Comparison of ENCODE assay signal across 31 cellular contexts in the genomic region with DNA sequence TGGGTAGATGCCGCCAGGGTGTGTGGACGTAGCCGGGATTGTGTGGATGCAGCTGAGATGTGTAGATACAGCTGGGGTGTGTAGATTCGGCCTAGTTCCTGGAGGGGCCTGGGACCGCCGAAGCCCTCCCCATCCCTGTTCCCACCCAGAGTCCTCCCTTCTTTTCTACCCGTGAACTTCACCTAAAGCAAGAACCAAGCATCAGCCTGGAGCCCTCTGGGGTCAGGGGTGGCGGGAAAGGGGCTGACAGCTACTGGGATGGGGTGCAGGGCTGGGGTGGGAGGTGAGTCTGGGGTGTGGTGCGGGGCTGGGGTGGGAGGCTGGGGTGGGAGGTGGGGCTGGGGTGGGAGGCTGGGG. TPM values are rescaled to one million over a fixed set of nuclear protein-coding genes. Genes with fewer than 3 reads are reported as not detected.
DNase-seq lines count a peak whose midpoint lies in the region; ATAC-seq, FAIRE-seq and TF ChIP-seq lines count a peak whose summit lies in the region.
"Had no signal": no experiment of that assay in that cellular context is flagged by ENCODE, and none has a peak within 500 bp of the region (broad histone marks: within the 10 kb centered on the region; RNA-seq: fewer than 3 reads in every experiment).

No MANE protein-coding gene starts in this region.

- H3K9me3 ChIP-seq in CD4-positive, CD25-positive, alpha-beta regulatory T cell (ENCODE audit: control insufficient read depth in 2 of 2, low read length in 2 of 2): no peaks in the 10 kb centered on the region
- H3K9me3 ChIP-seq in H1 (ENCODE audit: insufficient read depth in 2 of 2, low read depth in 1 of 2, low read length in 1 of 2) (no peaks in the 10 kb centered on the region), neuronal stem cell (replicated peaks in 1 of 2; ENCODE audit: control insufficient read depth in 2 of 2, insufficient read depth in 1 of 2, low read depth in 1 of 2, low read length in 2 of 2) (no peaks in the 10 kb centered on the region), HAP-1 (no peaks in the 10 kb centered on the region)
- H3K9me3 ChIP-seq: A549, SJCRH30 had no signal

- FAIRE-seq in H1 (lab: Jason Lieb, UNC): no peak
- FAIRE-seq: A549, GM12878, H54 had no signal

- H4K91ac ChIP-seq in H1 (replicated peaks; ENCODE audit: insufficient read length, low read length) (no peak overlapping the region), neuronal stem cell (ENCODE audit: low read depth, low read length, poor library complexity) (no peak overlapping the region)

- peaks cover 9% of the 10 kb centered on the region for H3K27me3 ChIP-seq in CD4-positive, CD25-positive, alpha-beta regulatory T cell (ENCODE audit: control insufficient read depth, insufficient read depth, low read length)
- H3K27me3 ChIP-seq in GM23338 (ENCODE audit: insufficient read depth) (no peaks in the 10 kb centered on the region), H1 (replicated peaks in 1 of 4; ENCODE audit: control insufficient read depth in 3 of 4, extremely low read depth in 1 of 4, insufficient read depth in 3 of 4, low read length in 3 of 4) (peaks cover 0 to 8% (median 3%) of the 10 kb centered on the region in 4 experiments; a peak in 5 of 7 replicates), neuronal stem cell (ENCODE audit: control insufficient read depth in 3 of 3, insufficient read depth in 3 of 3, low read depth in 1 of 3, low read length in 3 of 3) (peaks cover 0 to 16% (median 3%) of the 10 kb centered on the region in 3 experiments), HAP-1 (ENCODE audit: low read depth) (peaks cover 30% of the 10 kb centered on the region)

- no peaks in the 10 kb centered on the region for H3K4me1 ChIP-seq in CD4-positive, CD25-positive, alpha-beta regulatory T cell (ENCODE audit: control insufficient read depth, insufficient read depth, low read length, poor library complexity, severe bottlenecking)
- H3K4me1 ChIP-seq in GM23338 (ENCODE audit: insufficient read depth): no peaks in the 10 kb centered on the region; the same call in 1 of the 2 replicates
- peaks cover 0 to 4% (median 0%) of the 10 kb centered on the region in 4 experiments; a peak in 1 of 7 replicates for H3K4me1 ChIP-seq in H1 (replicated peaks in 1 of 4; ENCODE audit: control insufficient read depth in 3 of 4, insufficient read depth in 4 of 4, low read length in 3 of 4)
- peaks cover 0 to 2% of the 10 kb centered on the region in 2 donors for H3K4me1 ChIP-seq in neuronal stem cell (ENCODE audit: control insufficient read depth in 2 of 2, insufficient read depth in 1 of 2, low read depth in 1 of 2, low read length in 2 of 2)
- no peaks in the 10 kb centered on the region for H3K4me1 ChIP-seq in HAP-1

- H3K4me1 Mint-ChIP-seq in CD4-positive, CD25-positive, alpha-beta regulatory T cell: peaks cover 0 to 6% (median 3%) of the 10 kb centered on the region in 4 donors
- peaks cover 5% of the 10 kb centered on the region for H3K4me1 Mint-ChIP-seq in GM23338

- H3K18ac ChIP-seq in H1 (ENCODE audit: extremely low read depth, low read length) (no peak overlapping the region; the same call in 1 of the 2 replicates), neuronal stem cell (ENCODE audit: low read length) (peak overlapping the region; percentile 44)

- H2BK12ac ChIP-seq in H1 (ENCODE audit: low read depth, low read length): peak overlapping the region; percentile 80; the same call in 1 of the 2 replicates
- no peak overlapping the region for H2BK12ac ChIP-seq in neuronal stem cell (ENCODE audit: low read length)

- H3K56ac ChIP-seq in H1 (replicated peaks; ENCODE audit: insufficient read length, low read depth, low read length): no peak overlapping the region

- H3K4ac ChIP-seq in H1 (replicated peaks; ENCODE audit: insufficient read length, low read depth, low read length) (no peak overlapping the region), neuronal stem cell (ENCODE audit: low read length) (no peak overlapping the region)

- H4K5ac ChIP-seq in H1 (ENCODE audit: insufficient read length, low read depth, low read length): no peak overlapping the region

- CTCF ChIA-PET in H1 (lab: Charles Lee; ENCODE audit: partially characterized antibody): interaction anchor here (1.2 kb wide), 1 partner anchor 64 kb away, joined by 4 read pairs; no protein-coding TSS in a partner anchor

- 0 out of 2 replicates have a peak overlapping the region, but pooled peaks have one; percentile 44 for H2BK5ac ChIP-seq in H1 (ENCODE audit: low read depth, low read length)
- peak overlapping the region; percentile 19 for H2BK5ac ChIP-seq in neuronal stem cell (ENCODE audit: low read length)

- no peaks in the 10 kb centered on the region for H3K36me3 Mint-ChIP-seq in CD4-positive, CD25-positive, alpha-beta regulatory T cell
- no peaks in the 10 kb centered on the region for H3K36me3 Mint-ChIP-seq in GM23338 (ENCODE audit: low read depth)
- H3K36me3 Mint-ChIP-seq: CD4-positive, alpha-beta memory T cell; T-cell had no signal

- H4K20me1 ChIP-seq in GM23338 (replicated peaks; ENCODE audit: insufficient read depth) (no peaks in the 10 kb centered on the region), H1 (replicated peaks in 1 of 2; ENCODE audit: control insufficient read depth in 1 of 2, insufficient read depth in 2 of 2, low read length in 2 of 2) (peaks cover 0 to 14% of the 10 kb centered on the region in 2 experiments)

- H2AK5ac ChIP-seq in H1 (ENCODE audit: low read depth, low read length) (peak overlapping the region; percentile 93), neuronal stem cell (ENCODE audit: low read depth, low read length) (peak overlapping the region; percentile 59)

- H3K27ac Mint-ChIP-seq in CD4-positive, CD25-positive, alpha-beta regulatory T cell: peak overlapping the region in 2 of 3 donors; percentile 61 to 88
- H3K27ac Mint-ChIP-seq in GM23338: no peak overlapping the region
- H3K27ac Mint-ChIP-seq: HFFc6 had no signal

- H3K79me2 ChIP-seq in GM23338 (replicated peaks; ENCODE audit: insufficient read depth): no peaks in the 10 kb centered on the region
- H3K79me2 ChIP-seq in H1 (ENCODE audit: control insufficient read depth in 1 of 2, insufficient read depth in 2 of 2, low read length in 2 of 2): no peaks in the 10 kb centered on the region

- POLR2A ChIA-PET in H1 (lab: Charles Lee; ENCODE audit: partially characterized antibody): no interaction called here

- peaks cover 12% of the 10 kb centered on the region for H3K27me3 Mint-ChIP-seq in CD4-positive, CD25-positive, alpha-beta regulatory T cell
- H3K27me3 Mint-ChIP-seq in GM23338 (ENCODE audit: insufficient read depth, low read depth, poor library complexity): peaks cover 12% of the 10 kb centered on the region

- H2BK120ac ChIP-seq in H1 (replicated peaks; ENCODE audit: low read depth, low read length) (no peak overlapping the region), neuronal stem cell (ENCODE audit: low read depth, low read length) (no peak overlapping the region)

- no peak for TF ChIP-seq CTCF in GM23338 (conservative IDR thresholded peaks at IDR 0.05; ENCODE audit: low read depth in 2 of 2)
- no peak for TF ChIP-seq CTCF in H1 (IDR thresholded peaks at IDR 0.05; ENCODE audit: control extremely low read depth in 1 of 3, insufficient read depth in 1 of 3, low read depth in 1 of 3, low read length in 3 of 3)

- H3K23ac ChIP-seq in H1 (ENCODE audit: insufficient read length) (no peak overlapping the region), neuronal stem cell (ENCODE audit: low read depth, low read length, poor library complexity) (peak overlapping the region; percentile 83)

- 0 out of 2 replicates have a peak overlapping the region, but pooled peaks have one; percentile 86 for H2BK20ac ChIP-seq in H1 (ENCODE audit: low read length)

- no peak overlapping the region for H3K4me3 ChIP-seq in CD4-positive, CD25-positive, alpha-beta regulatory T cell (ENCODE audit: low read depth, low read length)
- H3K4me3 ChIP-seq in GM23338 (no peak overlapping the region), H1 (ENCODE audit: extremely low read depth in 1 of 4, insufficient read depth in 2 of 4, low read depth in 3 of 4, low read length in 4 of 4) (no peak overlapping the region), neuronal stem cell (ENCODE audit: low read length in 2 of 2) (no peak overlapping the region), HAP-1 (no peak overlapping the region)
- H3K4me3 ChIP-seq: A549; BLaER1 treated with 17β-estradiol and CSF1 and Interleukin-3, amounts not matched to agents 10 nM and 100 nM; GM12878; SJCRH30 had no signal

- H3K9me2 ChIP-seq in GM23338 (ENCODE audit: insufficient read depth): no peaks in the 10 kb centered on the region

- H3F3A ChIP-seq in GM23338 (replicated peaks; ENCODE audit: low read depth): peaks cover 4% of the 10 kb centered on the region; the same call in 1 of the 2 replicates

- H3K9ac ChIP-seq in H1 (replicated peaks in 1 of 4; ENCODE audit: extremely low read depth in 1 of 4, low read depth in 3 of 4, low read length in 3 of 4): no peak overlapping the region
- no peak overlapping the region for H3K9ac ChIP-seq in neuronal stem cell (ENCODE audit: low read depth, low read length, poor library complexity)
- H3K9ac ChIP-seq: BLaER1 treated with 17β-estradiol and CSF1 and Interleukin-3, amounts not matched to agents 10 nM and 100 nM had no signal

- H3K4me2 ChIP-seq in GM23338: no peak overlapping the region
- H3K4me2 ChIP-seq in H1 (ENCODE audit: insufficient read depth in 1 of 2, low read depth in 2 of 2, low read length in 2 of 2): no peak overlapping the region
- no peak overlapping the region for H3K4me2 ChIP-seq in neuronal stem cell (ENCODE audit: insufficient read depth, low read length, poor library complexity, severe bottlenecking)

- no peak for TF ChIP-seq EP300 in H1 (IDR thresholded peaks at IDR 0.05; ENCODE audit: borderline replicate concordance in 1 of 2, low read depth in 2 of 2, low read length in 2 of 2)

- no peak for DNase-seq in CD4-positive, CD25-positive, alpha-beta regulatory T cell
- no peak for DNase-seq in GM23338 (ENCODE audit: low spot score)
- DNase-seq in H1 (ENCODE audit: low read depth in 1 of 2, low spot score in 2 of 2): no peak
- no peak for DNase-seq in neuronal stem cell (ENCODE audit: low spot score)
- no peak for DNase-seq in HAP-1 (ENCODE audit: low spot score in 2 of 2)
- DNase-seq in NCI-H2029 (lab: John Stamatoyannopoulos, UW): no peak
- DNase-seq: AML-193, COR-L47, EL, GDM1, HFFc6, Karpas-422, NCI-H1092 treated with DMSO at 0.1 percent for 48 hours, NCI-H1436, NCI-H187 treated with DMSO at 0.1 percent for 48 hours, NCI-H2107, NCI-H446, NCI-H524 treated with DMSO at 0.1 percent for 48 hours, NCI-H774, PC-3, SJCRH30, T-cell had no signal

- no peak for ATAC-seq in CD4-positive, CD25-positive, alpha-beta regulatory T cell (ENCODE audit: low read depth in 2 of 2)
- ATAC-seq in GM23338 (peak; percentile 5; the same call in 1 of the 3 replicates), HG03039 (IDR thresholded peaks at IDR 0.05; ENCODE audit: unreplicated experiment) (no peak)
- ATAC-seq: GM12878, PC-3, Right ventricle myocardium inferior, T-cell had no signal

- H3K14ac ChIP-seq in H1 (ENCODE audit: insufficient read length) (no peak overlapping the region), neuronal stem cell (ENCODE audit: low read length) (no peak overlapping the region)

- in situ Hi-C loops in HAP-1 (cut with MboI; ENCODE audit: low sequenced_read_pairs): no loop called here

- no peak overlapping the region for H3K27ac ChIP-seq in CD4-positive, CD25-positive, alpha-beta regulatory T cell (ENCODE audit: insufficient read depth, low read length, poor library complexity, severe bottlenecking)
- H3K27ac ChIP-seq in GM23338 (ENCODE audit: low read depth): no peak overlapping the region
- H3K27ac ChIP-seq in H1 (ENCODE audit: low read depth, low read length): no peak overlapping the region
- H3K27ac ChIP-seq in neuronal stem cell (replicated peaks; ENCODE audit: low read length): no peak overlapping the region
- H3K27ac ChIP-seq: A549; BLaER1 treated with 17β-estradiol and CSF1 and Interleukin-3, amounts not matched to agents 10 nM and 100 nM; HL-60; SJCRH30 had no signal

- no peaks in the 10 kb centered on the region for H3K36me3 ChIP-seq in CD4-positive, CD25-positive, alpha-beta regulatory T cell (ENCODE audit: control insufficient read depth, insufficient read depth, low read length)
- H3K36me3 ChIP-seq in GM23338 (ENCODE audit: insufficient read depth): no peaks in the 10 kb centered on the region
- no peaks in the 10 kb centered on the region for H3K36me3 ChIP-seq in H1 (ENCODE audit: control insufficient read depth in 2 of 4, insufficient read depth in 4 of 4, low read length in 3 of 4)
- H3K36me3 ChIP-seq in neuronal stem cell (replicated peaks in 1 of 2; ENCODE audit: control insufficient read depth in 2 of 2, insufficient read depth in 2 of 2, low read length in 2 of 2): no peaks in the 10 kb centered on the region
- H3K36me3 ChIP-seq in HAP-1 (replicated peaks): no peaks in the 10 kb centered on the region
- H3K36me3 ChIP-seq: SJCRH30 had no signal

- peaks cover 29% of the 10 kb centered on the region for H3K23me2 ChIP-seq in H1 (ENCODE audit: low read depth, low read length)

- H2AFZ ChIP-seq in GM23338 (no peak overlapping the region), H1 (ENCODE audit: low read length) (no peak overlapping the region), neuronal stem cell (ENCODE audit: low read length) (no peak overlapping the region)

- H3K79me1 ChIP-seq in H1 (ENCODE audit: low read depth, low read length): no peaks in the 10 kb centered on the region
- H3K79me1 ChIP-seq in neuronal stem cell (ENCODE audit: low read depth, low read length): no peaks in the 10 kb centered on the region

- WGBS in H1 (ENCODE audit: extremely low coverage in 1 of 2, insufficient coverage in 1 of 2, insufficient read length in 1 of 2, insufficient replicate concordance in 2 of 2, low coverage in 1 of 2, low lambda C conversion rate in 2 of 2, missing lambda C conversion rate in 1 of 2), 2 experiments: 85% methylated on average over 4 of the region's 9 CpGs; no CpG with 5 or more reads in 1 of the 2 experiments
- WGBS in neuronal stem cell (ENCODE audit: extremely low coverage in 2 of 2, insufficient read length in 2 of 2, insufficient replicate concordance in 1 of 2), 2 donors: no CpG with 5 or more reads among the region's 9 CpGs

- H3K4me3 Mint-ChIP-seq in CD4-positive, CD25-positive, alpha-beta regulatory T cell: no peak overlapping the region
- H3K4me3 Mint-ChIP-seq in GM23338: peak overlapping the region; percentile 30; the same call in 2 of the 3 replicates
- H3K4me3 Mint-ChIP-seq: HFFc6, T-cell had no signal

- no peak for TF ChIP-seq RAD21 in H1 (IDR thresholded peaks at IDR 0.05 in 1 of 2, conservative IDR thresholded peaks at IDR 0.05 in 1 of 2; ENCODE audit: low read depth in 2 of 2, low read length in 2 of 2)

- no peak for TF ChIP-seq POLR2A in H1 (IDR thresholded peaks at IDR 0.05; ENCODE audit: control extremely low read depth in 1 of 2, low read depth in 2 of 2, low read length in 2 of 2)

- H2BK15ac ChIP-seq in H1 (ENCODE audit: low read length) (no peak overlapping the region), neuronal stem cell (ENCODE audit: low read length) (peak overlapping the region; percentile 65)

- H4K8ac ChIP-seq in H1 (ENCODE audit: extremely low read depth, insufficient read depth, low read length) (no peak overlapping the region), neuronal stem cell (ENCODE audit: low read depth, low read length) (peak overlapping the region; percentile 94)

- peaks cover 0 to 4% (median 0%) of the 10 kb centered on the region in 7 donors for H3K9me3 Mint-ChIP-seq in CD4-positive, CD25-positive, alpha-beta regulatory T cell
- H3K9me3 Mint-ChIP-seq in GM23338: no peaks in the 10 kb centered on the region; the same call in 2 of the 3 replicates
- H3K9me3 Mint-ChIP-seq: CD4-positive, alpha-beta memory T cell; HFFc6; T-cell had no signal

RNA-seq across cellular contexts. Expression of gene TMPRSS9, which starts 0.8 kb away (rescaled TPM):
- total RNA-seq in CD4-positive, CD25-positive, alpha-beta regulatory T cell: 0.17 TPM
- not detected for polyA plus RNA-seq in CD4-positive, CD25-positive, alpha-beta regulatory T cell
- total RNA-seq in GM23338 (2014; rRNA removed; shearing (Covaris generic)): 0.16 and 0.28 TPM in 2 replicates
- 0.05 and 0.38 TPM in 2 replicates for polyA plus RNA-seq in GM23338 (2016; fragmentation: Nextera tagmentation; extraction: Ambion mirVana)
- 0.19 and 0.33 TPM in 2 replicates for total RNA-seq in H1 (2021; fragmentation: NEBNext Ultra II Directional; extraction: Animal tissue kit (Norgen Biotek cat#: 25700))
- 0.15 and 0.33 TPM in 2 replicates for polyA plus RNA-seq in H1 (2011; rRNA removed)
- 0.44 TPM for polyA plus RNA-seq in H1 (2011; cell fraction: cytosol; rRNA removed)
- 3.6 TPM for polyA plus RNA-seq in H1 (2011; cell fraction: nucleus; rRNA removed)
- 0.46 to 0.84 TPM (median 0.66 TPM) in 4 replicates for polyA plus RNA-seq in H1 (2012, experiment 1 of 2)
- polyA plus RNA-seq in H1 (2012, experiment 2 of 2): 0.12 TPM
- polyA plus RNA-seq in H1 (2013, experiment 1 of 2): 0.08 TPM
- polyA plus RNA-seq in H1 (2013, experiment 2 of 2): 0.09 TPM
- 0.10 and 0.32 TPM in 2 replicates for polyA minus RNA-seq in H1 (2011; rRNA and poly(A)+ RNA removed)
- 0.37 TPM for polyA minus RNA-seq in H1 (2011; cell fraction: cytosol; rRNA and poly(A)+ RNA removed)
- polyA minus RNA-seq in H1 (2011; cell fraction: nucleus; rRNA and poly(A)+ RNA removed): 1.1 TPM
- 0.04 TPM for polyA plus RNA-seq in neuronal stem cell (2013, experiment 1 of 2)
- 0.03 TPM for polyA plus RNA-seq in neuronal stem cell (2013, experiment 2 of 2)
- total RNA-seq: CD4-positive, alpha-beta memory T cell; GM12878; HFFc6; PC-3; Right ventricle myocardium inferior; RPMI7951; T-cell had no signal
- polyA plus RNA-seq: CD4-positive, alpha-beta memory T cell had no signal

RNA-seq across cellular contexts. Expression of gene SPPL2B, which starts 32.4 kb away (rescaled TPM):
- total RNA-seq in CD4-positive, CD25-positive, alpha-beta regulatory T cell: 69.7 TPM
- 1 to 10 TPM; 4.3 to 7.4 (median 6.3) TPM for polyA plus RNA-seq in CD4-positive, CD25-positive, alpha-beta regulatory T cell
- 51.0 and 53.3 TPM in 2 replicates for total RNA-seq in GM23338 (2014; rRNA removed; shearing (Covaris generic))
- polyA plus RNA-seq in GM23338 (2016; fragmentation: Nextera tagmentation; extraction: Ambion mirVana) (21.1 and 23.5 TPM in 2 replicates), H1 (2011; rRNA removed) (34.8 and 83.1 TPM in 2 replicates)
- total RNA-seq in H1 (2021; fragmentation: NEBNext Ultra II Directional; extraction: Animal tissue kit (Norgen Biotek cat#: 25700)): 52.6 and 55.7 TPM in 2 replicates
- 61.8 TPM for polyA plus RNA-seq in H1 (2011; cell fraction: cytosol; rRNA removed)
- 378 TPM for polyA plus RNA-seq in H1 (2011; cell fraction: nucleus; rRNA removed)
- 36.1 to 78.9 TPM (median 69.1 TPM) in 4 replicates for polyA plus RNA-seq in H1 (2012, experiment 1 of 2)
- polyA plus RNA-seq in H1 (2012, experiment 2 of 2): 44.7 TPM
- polyA plus RNA-seq in H1 (2013, experiment 1 of 2): 40.7 TPM
- polyA plus RNA-seq in H1 (2013, experiment 2 of 2): 37.4 TPM
- polyA minus RNA-seq in H1 (2011; rRNA and poly(A)+ RNA removed): 16.2 and 16.8 TPM in 2 replicates
- polyA minus RNA-seq in H1 (2011; cell fraction: cytosol; rRNA and poly(A)+ RNA removed): 33.4 TPM
- 47.4 TPM for polyA minus RNA-seq in H1 (2011; cell fraction: nucleus; rRNA and poly(A)+ RNA removed)
- polyA plus RNA-seq in neuronal stem cell (2013, experiment 1 of 2): 32.8 TPM
- polyA plus RNA-seq in neuronal stem cell (2013, experiment 2 of 2): 31.5 TPM

RNA-seq across cellular contexts. Expression of gene LSM7, which starts 32.5 kb away (rescaled TPM):
- 83.9 TPM for total RNA-seq in CD4-positive, CD25-positive, alpha-beta regulatory T cell
- polyA plus RNA-seq in CD4-positive, CD25-positive, alpha-beta regulatory T cell: 100 to 1,000 TPM; 146 to 187 (median 169) TPM
- 197 and 299 TPM in 2 replicates for total RNA-seq in GM23338 (2014; rRNA removed; shearing (Covaris generic))
- polyA plus RNA-seq in GM23338 (2016; fragmentation: Nextera tagmentation; extraction: Ambion mirVana) (409 and 434 TPM in 2 replicates), H1 (2011; rRNA removed) (1,335 and 1,623 TPM in 2 replicates)
- 228 and 238 TPM in 2 replicates for total RNA-seq in H1 (2021; fragmentation: NEBNext Ultra II Directional; extraction: Animal tissue kit (Norgen Biotek cat#: 25700))
- 1,271 TPM for polyA plus RNA-seq in H1 (2011; cell fraction: cytosol; rRNA removed)
- 377 TPM for polyA plus RNA-seq in H1 (2011; cell fraction: nucleus; rRNA removed)
- polyA plus RNA-seq in H1 (2012, experiment 1 of 2): 395 to 466 TPM (median 428 TPM) in 4 replicates
- polyA plus RNA-seq in H1 (2012, experiment 2 of 2): 735 TPM
- 408 TPM for polyA plus RNA-seq in H1 (2013, experiment 1 of 2)
- 417 TPM for polyA plus RNA-seq in H1 (2013, experiment 2 of 2)
- polyA minus RNA-seq in H1 (2011; rRNA and poly(A)+ RNA removed): 20.1 and 23.2 TPM in 2 replicates
- polyA minus RNA-seq in H1 (2011; cell fraction: cytosol; rRNA and poly(A)+ RNA removed): 67.1 TPM
- polyA minus RNA-seq in H1 (2011; cell fraction: nucleus; rRNA and poly(A)+ RNA removed): 79.0 TPM
- polyA plus RNA-seq in neuronal stem cell (2013, experiment 1 of 2): 368 TPM
- 371 TPM for polyA plus RNA-seq in neuronal stem cell (2013, experiment 2 of 2)

RNA-seq across cellular contexts. Expression of gene LINGO3, which starts 52.9 kb away (rescaled TPM):
- 0.22 TPM for total RNA-seq in CD4-positive, CD25-positive, alpha-beta regulatory T cell
- 1 to 10 TPM; 3.0 to 5.3 (median 3.7) TPM for polyA plus RNA-seq in CD4-positive, CD25-positive, alpha-beta regulatory T cell
- total RNA-seq in GM23338 (2014; rRNA removed; shearing (Covaris generic)): 0.45 and 1.9 TPM in 2 replicates
- 0.29 and 0.40 TPM in 2 replicates for polyA plus RNA-seq in GM23338 (2016; fragmentation: Nextera tagmentation; extraction: Ambion mirVana)
- total RNA-seq in H1 (2021; fragmentation: NEBNext Ultra II Directional; extraction: Animal tissue kit (Norgen Biotek cat#: 25700)): 0.13 TPM in 1 of 2 replicates, not detected in the other
- 0.59 and 0.93 TPM in 2 replicates for polyA plus RNA-seq in H1 (2011; rRNA removed)
- polyA plus RNA-seq in H1 (2011; cell fraction: cytosol; rRNA removed): 0.62 TPM
- polyA plus RNA-seq in H1 (2011; cell fraction: nucleus; rRNA removed): 0.64 TPM
- polyA plus RNA-seq in H1 (2012, experiment 1 of 2): 0.25 to 0.36 TPM (median 0.27 TPM) in 3 of 4 replicates, not detected in the other
- polyA plus RNA-seq in H1 (2012, experiment 2 of 2): 0.16 TPM
- polyA plus RNA-seq in H1 (2013, experiment 1 of 2): 0.26 TPM
- polyA plus RNA-seq in H1 (2013, experiment 2 of 2): 0.35 TPM
- 0.13 TPM in 1 of 2 replicates, not detected in the other for polyA minus RNA-seq in H1 (2011; rRNA and poly(A)+ RNA removed)
- not detected for polyA minus RNA-seq in H1 (2011; cell fraction: cytosol; rRNA and poly(A)+ RNA removed)
- 0.60 TPM for polyA minus RNA-seq in H1 (2011; cell fraction: nucleus; rRNA and poly(A)+ RNA removed)
- 0.99 TPM for polyA plus RNA-seq in neuronal stem cell (2013, experiment 1 of 2)
- 1.1 TPM for polyA plus RNA-seq in neuronal stem cell (2013, experiment 2 of 2)
- total RNA-seq: HFFc6, PC-3, Right ventricle myocardium inferior, RPMI7951, SJCRH30 had no signal
- polyA plus RNA-seq: A549 had no signal
